Comparison of ENCODE assay signal across 10 cellular contexts in genomic region chr7:30764030-30764991, GRCh38. TPM values are rescaled to one million over a fixed set of nuclear protein-coding genes. Genes with fewer than 3 reads are reported as not detected.
DNase-seq lines count a peak whose midpoint lies in the region; ATAC-seq and TF ChIP-seq lines count a peak whose summit lies in the region.
"Had no signal": no experiment of that assay in that cellular context is flagged by ENCODE, and none has a peak within 500 bp of the region (broad histone marks: within the 10 kb centered on the region; RNA-seq: fewer than 3 reads in every experiment).

No MANE protein-coding gene starts in this region.

- DNase-seq in brain microvascular endothelial cell: peak; percentile 41
- peak in 3 of 5 donors; percentile 37 to 64 (median 53) for DNase-seq in ovary
- no peak for DNase-seq in NOMO-1 treated with DMSO at 0.1 percent for 48 hours (lab: John Stamatoyannopoulos, UW; ENCODE audit: unreplicated experiment)
- no peak for DNase-seq in endothelial cell (ENCODE audit: low spot score)
- DNase-seq in activated CD4-positive, alpha-beta T cell treated with anti-CD3 and anti-CD28 coated beads for 36 hours: no peak
- DNase-seq in natural killer cell treated with Interleukin-12 subunit alpha and Interleukin-12 subunit beta and Interleukin-15 and Interleukin-18, amount 100 ng/mL, for 72 hours (ENCODE audit: low spot score): no peak
- DNase-seq: GDM1 had no signal

- no peak overlapping the region for H3K4me3 ChIP-seq in brain microvascular endothelial cell (ENCODE audit: low read depth, low read length)
- no peak overlapping the region for H3K4me3 ChIP-seq in ovary

- H3K27ac Mint-ChIP-seq in endothelial cell (ENCODE audit: unreplicated experiment): no peak overlapping the region
- H3K27ac Mint-ChIP-seq in activated CD4-positive, alpha-beta T cell treated with anti-CD3 and anti-CD28 coated beads for 36 hours: no peak overlapping the region
- no peak overlapping the region for H3K27ac Mint-ChIP-seq in natural killer cell treated with Interleukin-12 subunit alpha and Interleukin-12 subunit beta and Interleukin-15 and Interleukin-18, amount 100 ng/mL, for 72 hours

- no peak for TF ChIP-seq POLR2A in ovary (IDR thresholded peaks at IDR 0.05)

- H3K27ac ChIP-seq in brain microvascular endothelial cell: no peak overlapping the region
- no peak overlapping the region for H3K27ac ChIP-seq in ovary

- H3K9me3 Mint-ChIP-seq in endothelial cell (ENCODE audit: unreplicated experiment): no peaks in the 10 kb centered on the region
- no peaks in the 10 kb centered on the region for H3K9me3 Mint-ChIP-seq in activated CD4-positive, alpha-beta T cell treated with anti-CD3 and anti-CD28 coated beads for 36 hours (ENCODE audit: low read depth)
- no peaks in the 10 kb centered on the region for H3K9me3 Mint-ChIP-seq in natural killer cell treated with Interleukin-12 subunit alpha and Interleukin-12 subunit beta and Interleukin-15 and Interleukin-18, amount 100 ng/mL, for 72 hours

- WGBS in ovary, 3 donors: 51 to 58% (median 57%) methylated on average over 6 of the region's 6 CpGs

- H3K27me3 Mint-ChIP-seq in endothelial cell (ENCODE audit: unreplicated experiment): no peaks in the 10 kb centered on the region
- H3K27me3 Mint-ChIP-seq in activated CD4-positive, alpha-beta T cell treated with anti-CD3 and anti-CD28 coated beads for 36 hours: peaks cover 1% of the 10 kb centered on the region
- peaks cover 4 to 7% of the 10 kb centered on the region in 2 donors for H3K27me3 Mint-ChIP-seq in natural killer cell treated with Interleukin-12 subunit alpha and Interleukin-12 subunit beta and Interleukin-15 and Interleukin-18, amount 100 ng/mL, for 72 hours

- CTCF ChIA-PET in activated CD4-positive, alpha-beta T cell treated with anti-CD3 and anti-CD28 coated beads for 36 hours (lab: Charles Lee): interaction anchor here (0.9 kb wide), 1 partner anchor 24 kb away, joined by 4 read pairs; no protein-coding TSS in a partner anchor

- peaks cover 27% of the 10 kb centered on the region for H3K4me1 ChIP-seq in ovary (ENCODE audit: insufficient read depth)

- no peaks in the 10 kb centered on the region for H3K4me1 Mint-ChIP-seq in endothelial cell (ENCODE audit: unreplicated experiment)
- H3K4me1 Mint-ChIP-seq in activated CD4-positive, alpha-beta T cell treated with anti-CD3 and anti-CD28 coated beads for 36 hours: no peaks in the 10 kb centered on the region
- no peaks in the 10 kb centered on the region for H3K4me1 Mint-ChIP-seq in natural killer cell treated with Interleukin-12 subunit alpha and Interleukin-12 subunit beta and Interleukin-15 and Interleukin-18, amount 100 ng/mL, for 72 hours (ENCODE audit: low read depth in 2 of 2)

- H3K4me3 Mint-ChIP-seq in endothelial cell (ENCODE audit: unreplicated experiment): no peak overlapping the region
- no peak overlapping the region for H3K4me3 Mint-ChIP-seq in activated CD4-positive, alpha-beta T cell treated with anti-CD3 and anti-CD28 coated beads for 36 hours
- no peak overlapping the region for H3K4me3 Mint-ChIP-seq in natural killer cell treated with Interleukin-12 subunit alpha and Interleukin-12 subunit beta and Interleukin-15 and Interleukin-18, amount 100 ng/mL, for 72 hours

- POLR2A ChIA-PET in activated CD4-positive, alpha-beta T cell treated with anti-CD3 and anti-CD28 coated beads for 36 hours (lab: Charles Lee): no interaction called here

- intact Hi-C loops in ovary (cut with DNase I): no loop called here
- intact Hi-C loops in activated CD4-positive, alpha-beta T cell treated with anti-CD3 and anti-CD28 coated beads for 36 hours (cut with DNase I, micrococcal nuclease): no loop called here

- TF ChIP-seq CTCF in brain microvascular endothelial cell (IDR thresholded peaks at IDR 0.05; ENCODE audit: low read depth, low read length, missing control alignments): no peak
- TF ChIP-seq CTCF in ovary (IDR thresholded peaks at IDR 0.05): no peak
- no peak for TF ChIP-seq CTCF in endothelial cell (IDR thresholded peaks at IDR 0.05; ENCODE audit: unreplicated experiment)

- peak; percentile 71 for ATAC-seq in GM18907 (IDR thresholded peaks at IDR 0.05; ENCODE audit: unreplicated experiment)
- peak; percentile 59 for ATAC-seq in HG02938 (IDR thresholded peaks at IDR 0.05; ENCODE audit: unreplicated experiment)
- no peak for ATAC-seq in activated CD4-positive, alpha-beta T cell treated with anti-CD3 and anti-CD28 coated beads for 36 hours
- no peak for ATAC-seq in natural killer cell treated with Interleukin-12 subunit alpha and Interleukin-12 subunit beta and Interleukin-15 and Interleukin-18, amount 100 ng/mL, for 72 hours

- TF ChIP-seq EP300 in ovary (IDR thresholded peaks at IDR 0.05): no peak

- no peaks in the 10 kb centered on the region for H3K36me3 ChIP-seq in brain microvascular endothelial cell (replicated peaks)
- no peaks in the 10 kb centered on the region for H3K36me3 ChIP-seq in ovary

- H3K9me3 ChIP-seq in ovary: no peaks in the 10 kb centered on the region

- H3K27me3 ChIP-seq in brain microvascular endothelial cell (replicated peaks) (no peaks in the 10 kb centered on the region), ovary (no peaks in the 10 kb centered on the region)

- H3K36me3 Mint-ChIP-seq in endothelial cell (ENCODE audit: low read depth, unreplicated experiment): peaks cover 3% of the 10 kb centered on the region
- no peaks in the 10 kb centered on the region for H3K36me3 Mint-ChIP-seq in activated CD4-positive, alpha-beta T cell treated with anti-CD3 and anti-CD28 coated beads for 36 hours (ENCODE audit: low read depth)
- no peaks in the 10 kb centered on the region for H3K36me3 Mint-ChIP-seq in natural killer cell treated with Interleukin-12 subunit alpha and Interleukin-12 subunit beta and Interleukin-15 and Interleukin-18, amount 100 ng/mL, for 72 hours

- in situ Hi-C loops in brain microvascular endothelial cell (cut with HindIII; ENCODE audit: low pct_ligation_motif_present, low sequenced_read_pairs): no loop called here

RNA-seq across cellular contexts. Expression of gene MINDY4, which starts 6.9 kb away (rescaled TPM):
- total RNA-seq in ovary (10 to 100 TPM in 5 of 7 donors, 1 to 10 TPM in 2; 7.9 to 30.3 (median 22.9) TPM), endothelial cell (ENCODE audit: unreplicated experiment) (4.7 TPM)
- polyA plus RNA-seq in ovary: 1 to 10 TPM; 6.9 to 8.4 TPM
- 1 to 10 TPM; 1.4 to 1.7 TPM for total RNA-seq in activated CD4-positive, alpha-beta T cell treated with anti-CD3 and anti-CD28 coated beads for 36 hours
- total RNA-seq in natural killer cell treated with Interleukin-12 subunit alpha and Interleukin-12 subunit beta and Interleukin-15 and Interleukin-18, amount 100 ng/mL, for 72 hours: 1 to 10 TPM in 1 of 2 donors, under 1 TPM in 1; 0.93 to 2.5 TPM

RNA-seq across cellular contexts. Expression of gene INMT, which starts 12.4 kb away (rescaled TPM):
- total RNA-seq in ovary (100 to 1,000 TPM in 1 of 7 donors, 10 to 100 TPM in 4, 1 to 10 TPM in 1, under 1 TPM in 1; 0.99 to 153 (median 41.8) TPM), endothelial cell (ENCODE audit: unreplicated experiment) (1.4 TPM)
- 10 to 100 TPM; 11.9 to 37.3 TPM for polyA plus RNA-seq in ovary
- under 1 TPM; 0.07 to 0.09 TPM for total RNA-seq in activated CD4-positive, alpha-beta T cell treated with anti-CD3 and anti-CD28 coated beads for 36 hours
- under 1 TPM in 1 of 2 donors, not detected in 1; 0.33 TPM for total RNA-seq in natural killer cell treated with Interleukin-12 subunit alpha and Interleukin-12 subunit beta and Interleukin-15 and Interleukin-18, amount 100 ng/mL, for 72 hours
- total RNA-seq: M059J had no signal

Comparison
In these comparisons a context has a peak if more than half of its experiments do, and no peak if none do; other contexts are left out.
1. ATAC-seq: peak in GM18907 (single experiment) and HG02938 (single experiment); none in activated CD4-positive, alpha-beta T cell treated with anti-CD3 and anti-CD28 coated beads for 36 hours (single experiment) and natural killer cell treated with Interleukin-12 subunit alpha and Interleukin-12 subunit beta and Interleukin-15 and Interleukin-18, amount 100 ng/mL, for 72 hours (0 of 2).
2. DNase-seq: peak in brain microvascular endothelial cell (single experiment) and ovary (3 of 5); none in NOMO-1 treated with DMSO at 0.1 percent for 48 hours (single experiment), endothelial cell (single experiment), activated CD4-positive, alpha-beta T cell treated with anti-CD3 and anti-CD28 coated beads for 36 hours (single experiment) and natural killer cell treated with Interleukin-12 subunit alpha and Interleukin-12 subunit beta and Interleukin-15 and Interleukin-18, amount 100 ng/mL, for 72 hours (single experiment).